ENCODE assay signal across 36 cellular contexts in genomic region chr2:28148566-28148965, GRCh38.
"Had no signal": no experiment of that assay in that cellular context is flagged by ENCODE, and none has a peak within 500 bp of the region (broad histone marks: within the 10 kb centered on the region; RNA-seq: fewer than 3 reads in every experiment).

No MANE protein-coding gene starts in this region.

- ATAC-seq: activated CD8-positive, alpha-beta memory T cell treated with anti-CD3 and anti-CD28 coated beads, Interleukin-2, amount 10 ng/mL, durations not matched to agents 7 days and 5 days; activated CD8-positive, alpha-beta T cell treated with anti-CD3 and anti-CD28 coated beads, Interleukin-2, amount 10 ng/mL, durations not matched to agents 7 days and 5 days; activated naive CD4-positive, alpha-beta T cell treated with anti-CD3 and anti-CD28 coated beads, Interleukin-2, amount 50 U/mL, for 72 hours; body of pancreas had no signal

- H3K4me1 Mint-ChIP-seq: activated B cell treated with CpG ODN at 0.5 μM for 24 hours; activated CD4-positive, alpha-beta memory T cell treated with anti-CD3 and anti-CD28 coated beads, Interleukin-2, amount 10 ng/mL, durations not matched to agents 7 days and 5 days; activated CD4-positive, alpha-beta T cell treated with anti-CD3 and anti-CD28 coated beads, Interleukin-2, amount 10 ng/mL, durations not matched to agents 24 days and 14 days; activated CD8-positive, alpha-beta memory T cell treated with anti-CD3 and anti-CD28 coated beads, Interleukin-2, amount 10 ng/mL, durations not matched to agents 7 days and 5 days; activated naive CD8-positive, alpha-beta T cell treated with anti-CD3 and anti-CD28 coated beads for 36 hours had no signal

- H3K36me3 ChIP-seq: adrenal gland, brain microvascular endothelial cell, breast epithelium had no signal

- FAIRE-seq: astrocyte, TTC549 had no signal

- H3K9me3 Mint-ChIP-seq: activated B cell treated with CpG ODN at 0.5 μM for 24 hours; activated naive CD4-positive, alpha-beta T cell treated with anti-CD3 and anti-CD28 coated beads for 36 hours; activated naive CD4-positive, alpha-beta T cell treated with anti-CD3 and anti-CD28 coated beads, Interleukin-2, amount 50 U/mL, for 72 hours; activated naive CD8-positive, alpha-beta T cell treated with anti-CD3 and anti-CD28 coated beads for 36 hours; activated T-cell treated with anti-CD3 and anti-CD28 coated beads, Interleukin-2, amount 50 U/mL, for 24 hours had no signal

- H3K4me3 ChIP-seq: adrenal gland, body of pancreas, breast epithelium had no signal

- H3K9me3 ChIP-seq: adrenal gland, body of pancreas, breast epithelium had no signal

- H3K27me3 Mint-ChIP-seq: activated B cell treated with CpG ODN at 0.5 μM for 24 hours; activated CD4-positive, alpha-beta memory T cell treated with anti-CD3 and anti-CD28 coated beads, Interleukin-2, amount 10 ng/mL, durations not matched to agents 7 days and 5 days; activated CD4-positive, alpha-beta T cell treated with anti-CD3 and anti-CD28 coated beads, Interleukin-2, amount 10 ng/mL, durations not matched to agents 24 days and 14 days; activated CD8-positive, alpha-beta memory T cell treated with anti-CD3 and anti-CD28 coated beads, Interleukin-2, amount 10 ng/mL, durations not matched to agents 7 days and 5 days; activated naive CD8-positive, alpha-beta T cell treated with anti-CD3 and anti-CD28 coated beads for 36 hours; activated T-cell treated with anti-CD3 and anti-CD28 coated beads, Interleukin-2, amount 50 U/mL, for 24 hours had no signal

- H3K27ac ChIP-seq: adrenal gland, body of pancreas, brain microvascular endothelial cell, breast epithelium, VCaP had no signal

- H3K27me3 ChIP-seq: adrenal gland, body of pancreas, brain microvascular endothelial cell, breast epithelium had no signal

- H3K4me3 Mint-ChIP-seq: activated B cell treated with CpG ODN at 0.5 μM for 24 hours; activated CD4-positive, alpha-beta memory T cell treated with anti-CD3 and anti-CD28 coated beads, Interleukin-2, amount 10 ng/mL, durations not matched to agents 7 days and 5 days; activated CD4-positive, alpha-beta T cell treated with anti-CD3 and anti-CD28 coated beads, Interleukin-2, amount 10 ng/mL, durations not matched to agents 24 days and 14 days; activated CD8-positive, alpha-beta memory T cell treated with anti-CD3 and anti-CD28 coated beads, Interleukin-2, amount 10 ng/mL, durations not matched to agents 7 days and 5 days; activated CD8-positive, alpha-beta T cell treated with anti-CD3 and anti-CD28 coated beads, Interleukin-2, amount 10 ng/mL, durations not matched to agents 7 days and 5 days; activated naive CD4-positive, alpha-beta T cell treated with anti-CD3 and anti-CD28 coated beads for 36 hours; activated naive CD8-positive, alpha-beta T cell treated with anti-CD3 and anti-CD28 coated beads for 36 hours; activated T-cell treated with anti-CD3 and anti-CD28 coated beads, Interleukin-2, amount 50 U/mL, for 24 hours; T-helper 1 cell treated with Interleukin-12 subunit alpha and Interleukin-12 subunit beta and Interleukin-4 antibody, amounts not matched to agents 30 μg/mL and 1 μg/mL, for 36 hours; T-helper 2 cell treated with Interferon-gamma antibody and Interleukin-4, amounts not matched to agents 5 μg/mL and 100 μg/mL, for 36 hours had no signal

- DNase-seq: activated B cell treated with CpG ODN at 0.5 μM for 24 hours; activated CD4-positive, alpha-beta memory T cell treated with anti-CD3 and anti-CD28 coated beads, Interleukin-2, amount 10 ng/mL, durations not matched to agents 7 days and 5 days; activated CD4-positive, alpha-beta T cell treated with anti-CD3 and anti-CD28 coated beads for 4 hours; activated CD4-positive, alpha-beta T cell treated with anti-CD3 and anti-CD28 coated beads, Interleukin-2, amount 10 ng/mL, durations not matched to agents 24 days and 14 days; activated CD4-positive, alpha-beta T cell treated with anti-CD3 and anti-CD28 coated beads, Interleukin-2, amount 50 U/mL, for 48 hours; activated CD4-positive, CD25-positive, alpha-beta regulatory T cell treated with anti-CD3 and anti-CD28 coated beads, Interleukin-2, amount 50 U/mL, for 72 hours; activated CD8-positive, alpha-beta memory T cell treated with anti-CD3 and anti-CD28 coated beads for 24 hours; activated CD8-positive, alpha-beta memory T cell treated with anti-CD3 and anti-CD28 coated beads, Interleukin-2, amount 10 ng/mL, durations not matched to agents 7 days and 5 days; activated CD8-positive, alpha-beta memory T cell treated with anti-CD3 and anti-CD28 coated beads, Interleukin-2, amount 50 U/mL, for 48 hours; activated CD8-positive, alpha-beta T cell treated with anti-CD3 and anti-CD28 coated beads, Interleukin-2, amount 10 ng/mL, durations not matched to agents 7 days and 5 days; activated effector memory CD4-positive, alpha-beta T cell treated with Interleukin-2 at 50 U/mL for 16 hours; activated gamma-delta T cell; activated naive CD4-positive, alpha-beta T cell; activated naive CD4-positive, alpha-beta T cell treated with anti-CD3 and anti-CD28 coated beads for 36 hours; activated naive CD4-positive, alpha-beta T cell treated with anti-CD3 and anti-CD28 coated beads, Interleukin-2, amount 50 U/mL, for 16 hours; activated naive CD8-positive, alpha-beta T cell treated with anti-CD3 and anti-CD28 coated beads for 36 hours; activated T-cell treated with anti-CD3 and anti-CD28 coated beads, Interleukin-2, amount 50 U/mL, for 24 hours; activated T-cell treated with anti-CD3 and anti-CD28 coated beads, Interleukin-2, amount 50 U/mL, for 48 hours; adrenal gland; amniotic stem cell; aorta; body of pancreas; brain microvascular endothelial cell; central memory CD4-positive, alpha-beta T cell; SW 1271; T-helper 1 cell; T-helper 2 cell; T-helper 9 cell had no signal

- H3K27ac Mint-ChIP-seq: activated B cell treated with CpG ODN at 0.5 μM for 24 hours; activated CD4-positive, alpha-beta memory T cell treated with anti-CD3 and anti-CD28 coated beads, Interleukin-2, amount 10 ng/mL, durations not matched to agents 7 days and 5 days; activated CD4-positive, alpha-beta T cell treated with anti-CD3 and anti-CD28 coated beads, Interleukin-2, amount 10 ng/mL, durations not matched to agents 24 days and 14 days; activated CD8-positive, alpha-beta memory T cell treated with anti-CD3 and anti-CD28 coated beads, Interleukin-2, amount 10 ng/mL, durations not matched to agents 7 days and 5 days; activated CD8-positive, alpha-beta T cell treated with anti-CD3 and anti-CD28 coated beads, Interleukin-2, amount 10 ng/mL, durations not matched to agents 7 days and 5 days; activated naive CD4-positive, alpha-beta T cell treated with anti-CD3 and anti-CD28 coated beads for 36 hours; activated naive CD4-positive, alpha-beta T cell treated with anti-CD3 and anti-CD28 coated beads, Interleukin-2, amount 50 U/mL, for 72 hours; activated naive CD8-positive, alpha-beta T cell treated with anti-CD3 and anti-CD28 coated beads for 36 hours; activated T-cell treated with anti-CD3 and anti-CD28 coated beads, Interleukin-2, amount 50 U/mL, for 24 hours; activated T-helper 2 cell treated with anti-CD3 and anti-CD28 coated beads, Interferon-gamma antibody, Interleukin-2, Interleukin-4, amounts not matched to agents 10 μg/mL and 5 μg/mL and 100 μg/mL, durations not matched to agents 14 hours and 24 hours and 36 hours; T-helper 1 cell treated with Interleukin-12 subunit alpha and Interleukin-12 subunit beta and Interleukin-4 antibody, amounts not matched to agents 30 μg/mL and 1 μg/mL, for 36 hours; T-helper 2 cell treated with Interferon-gamma antibody and Interleukin-4, amounts not matched to agents 5 μg/mL and 100 μg/mL, for 36 hours had no signal

- H3K4me1 ChIP-seq: body of pancreas, breast epithelium had no signal
